1 cellular context compared by ENCODE assay signal in genomic region chr19:19486343-19487076, GRCh38.
TF ChIP-seq lines count a peak whose summit lies in the region.

No MANE protein-coding gene starts in this region.

TF ChIP-seq in WTC11, 78 proteins besides CTCF, POLR2A, EP300 and RAD21 (continued from another document):
- no peak for TF ChIP-seq ZNF532 (CRISPR knock-in tag; IDR thresholded peaks at IDR 0.05; ENCODE audit: borderline replicate concordance)
- no peak for TF ChIP-seq TEAD1 (CRISPR knock-in tag; IDR thresholded peaks at IDR 0.05)
- TF ChIP-seq ATF2 (CRISPR knock-in tag; IDR thresholded peaks at IDR 0.05; ENCODE audit: borderline replicate concordance, low read depth): no peak
- no peak for TF ChIP-seq AR (CRISPR knock-in tag; IDR thresholded peaks at IDR 0.05)
- TF ChIP-seq PREB (CRISPR knock-in tag; IDR thresholded peaks at IDR 0.05; ENCODE audit: borderline replicate concordance): no peak
- TF ChIP-seq MXD4 (CRISPR knock-in tag; IDR thresholded peaks at IDR 0.05; ENCODE audit: borderline replicate concordance): no peak
- no peak for TF ChIP-seq ATF3 (CRISPR knock-in tag; conservative IDR thresholded peaks at IDR 0.05)
TF ChIP-seq in WTC11: peak in this region for 0.
